ENCODE assay signal across 12 cellular contexts in the genomic region with DNA sequence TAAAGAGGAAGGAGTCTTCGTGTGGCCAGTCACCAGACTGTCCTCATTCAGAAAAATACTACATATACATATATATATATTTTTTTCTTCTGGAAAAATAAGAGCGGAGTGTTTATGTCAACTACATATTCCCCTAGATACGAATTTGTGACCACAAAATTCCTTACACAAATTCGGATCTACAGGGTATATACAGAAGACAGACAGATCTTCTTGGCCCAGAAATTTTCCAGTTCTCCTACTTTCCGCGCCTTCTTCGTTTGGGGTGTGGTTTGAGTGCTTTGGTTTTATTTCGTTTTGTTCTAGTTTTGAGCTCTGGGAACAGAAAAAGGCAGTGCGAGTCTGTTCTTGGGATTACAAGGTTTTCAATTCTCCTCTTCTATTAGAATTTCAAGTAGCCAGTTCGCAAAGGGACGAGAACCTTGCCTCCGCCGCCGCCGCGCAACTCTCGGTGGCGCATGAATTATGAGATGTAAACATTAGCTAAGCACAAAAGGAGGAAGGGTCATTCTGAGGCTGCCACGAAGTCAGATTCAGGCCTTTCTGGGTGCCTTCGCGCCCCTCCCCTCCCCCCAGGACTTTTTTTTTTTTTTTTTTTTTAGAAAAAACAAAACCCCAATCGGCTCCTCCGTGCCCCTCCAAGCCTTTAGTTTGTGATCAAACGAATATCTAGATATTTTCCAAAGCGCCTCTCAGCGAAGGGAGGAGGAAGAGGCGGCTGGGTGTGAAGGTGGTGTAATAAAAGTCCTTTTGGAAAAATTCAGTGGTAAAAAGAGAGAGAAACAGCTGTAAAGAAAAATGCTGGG. TPM values are rescaled to one million over a fixed set of nuclear protein-coding genes. Genes with fewer than 3 reads are reported as not detected.
DNase-seq lines count a peak whose midpoint lies in the region; ATAC-seq and TF ChIP-seq lines count a peak whose summit lies in the region.
"Had no signal": no experiment of that assay in that cellular context is flagged by ENCODE, and none has a peak within 500 bp of the region (broad histone marks: within the 10 kb centered on the region; RNA-seq: fewer than 3 reads in every experiment).

No MANE protein-coding gene starts in this region.

- 18 to 44% (median 35%) methylated on average over 27 of the region's 27 CpGs for WGBS in adipose tissue, 3 donors
- WGBS in right lobe of liver (ENCODE audit: insufficient coverage, low coverage, low lambda C conversion rate, missing lambda C conversion rate): 9% methylated on average over 27 of the region's 27 CpGs

- DNase-seq in breast epithelium (ENCODE audit: low spot score in 2 of 2) (no peak), MCF 10A (ENCODE audit: unreplicated experiment) (no peak), right lobe of liver (no peak), upper lobe of right lung (no peak), pons (ENCODE audit: low spot score) (no peak), HPDE6-E6E7 (ENCODE audit: extremely low spot score) (no peak), NCI-H2171 treated with DMSO at 0.1 percent for 48 hours (lab: John Stamatoyannopoulos, UW) (no peak)
- DNase-seq: activated gamma-delta T cell, NCI-H1436, tibial artery had no signal

- intact Hi-C loops in breast epithelium (cut with DNase I; ENCODE audit: low total_unique reads): loop anchor here (5.0 kb wide), 1 partner anchor 38 kb away; no protein-coding TSS in a partner anchor
- intact Hi-C loops in MCF 10A (cut with micrococcal nuclease): no loop called here
- intact Hi-C loops in right lobe of liver (cut with DNase I): no loop called here
- intact Hi-C loops in upper lobe of right lung (cut with DNase I): no loop called here

- TF ChIP-seq CTCF in breast epithelium (IDR thresholded peaks at IDR 0.05) (no peak), MCF 10A (IDR thresholded peaks at IDR 0.05; ENCODE audit: unreplicated experiment) (no peak), right lobe of liver (IDR thresholded peaks at IDR 0.05) (no peak), upper lobe of right lung (IDR thresholded peaks at IDR 0.05) (no peak)

- ATAC-seq in right lobe of liver (no peak), upper lobe of right lung (no peak)

- peaks cover 9% of the 10 kb centered on the region for H3K4me1 Mint-ChIP-seq in MCF 10A (ENCODE audit: insufficient read depth, unreplicated experiment)

- H3K4me3 ChIP-seq in breast epithelium (peak overlapping the region in 2 of 3 donors; percentile 7 to 66), right lobe of liver (peak overlapping the region in 1 of 3 donors; percentile 41), upper lobe of right lung (peak overlapping the region; percentile 59)
- H3K4me3 ChIP-seq: SJSA1 had no signal

- no peaks in the 10 kb centered on the region for H3K36me3 Mint-ChIP-seq in MCF 10A (ENCODE audit: insufficient read depth, unreplicated experiment)

- no TSS peak for BruUV-seq in MCF 10A (replicated peaks; lab: Mats Ljungman, UMichigan)

- H3K27ac ChIP-seq in breast epithelium (no peak overlapping the region), adipose tissue (ENCODE audit: low read depth, low read length) (peak overlapping the region; percentile 49), right lobe of liver (peak overlapping the region; percentile 77 to 91 (median 78)), upper lobe of right lung (peak overlapping the region; percentile 93)
- H3K27ac ChIP-seq: SJSA1, tibial artery had no signal

- H3K36me3 ChIP-seq in breast epithelium (no peaks in the 10 kb centered on the region), right lobe of liver (no peaks in the 10 kb centered on the region), upper lobe of right lung (no peaks in the 10 kb centered on the region)
- H3K36me3 ChIP-seq: tibial artery had no signal

- peaks cover 0 to 7% of the 10 kb centered on the region in 2 donors for H3K4me1 ChIP-seq in breast epithelium
- peaks cover 0 to 7% (median 0%) of the 10 kb centered on the region in 4 donors for H3K4me1 ChIP-seq in right lobe of liver
- peaks cover 8% of the 10 kb centered on the region for H3K4me1 ChIP-seq in upper lobe of right lung

- no peak overlapping the region for H3K27ac Mint-ChIP-seq in MCF 10A (ENCODE audit: low read depth, unreplicated experiment)

- H3K4me3 Mint-ChIP-seq in MCF 10A (ENCODE audit: unreplicated experiment): no peak overlapping the region

- peaks cover 22% of the 10 kb centered on the region for H3K27me3 Mint-ChIP-seq in MCF 10A (ENCODE audit: insufficient read depth, unreplicated experiment)

- CTCF ChIA-PET in MCF 10A (lab: Yijun Ruan, JAX): interaction anchor here (0.6 to 0.7 kb wide), 2 partner anchors 9 to 243 kb away, joined by 3 to 4 read pairs; no protein-coding TSS in a partner anchor

- H3K27me3 ChIP-seq in breast epithelium (peaks cover 0 to 85% of the 10 kb centered on the region in 2 donors), right lobe of liver (peaks cover 0 to 54% of the 10 kb centered on the region in 2 donors), upper lobe of right lung (peaks cover 85% of the 10 kb centered on the region)
- H3K27me3 ChIP-seq: SJSA1 had no signal

- H3K9me3 ChIP-seq in breast epithelium: no peaks in the 10 kb centered on the region
- H3K9me3 ChIP-seq in right lobe of liver: no peaks in the 10 kb centered on the region
- H3K9me3 ChIP-seq in upper lobe of right lung: no peaks in the 10 kb centered on the region
- H3K9me3 ChIP-seq: SJSA1, tibial artery had no signal

- POLR2A ChIA-PET in MCF 10A (lab: Yijun Ruan, JAX): no interaction called here

- TF ChIP-seq POLR2A in breast epithelium (IDR thresholded peaks at IDR 0.05) (no peak), right lobe of liver (IDR thresholded peaks at IDR 0.05) (no peak)

- no peaks in the 10 kb centered on the region for H3K9me3 Mint-ChIP-seq in MCF 10A (ENCODE audit: unreplicated experiment)

RNA-seq across cellular contexts. Expression of a gene that starts 1.8 kb away (rescaled TPM):
- total RNA-seq in breast epithelium (1 to 10 TPM; 2.2 to 7.5 (median 2.3) TPM), MCF 10A (2022) (0.21 and 0.44 TPM in 2 replicates), right lobe of liver (1 to 10 TPM in 1 of 6 experiments, under 1 TPM in 5; 0.31 to 1.1 (median 0.68) TPM), upper lobe of right lung (4.9 TPM)
- 1 to 10 TPM; 1.1 to 5.4 (median 3.6) TPM for polyA plus RNA-seq in adipose tissue

RNA-seq across cellular contexts. Expression of a gene that starts 10.1 kb away (rescaled TPM):
- total RNA-seq in breast epithelium: 10 to 100 TPM; 13.8 to 36.7 (median 14.4) TPM
- 0.79 and 0.88 TPM in 2 replicates for total RNA-seq in MCF 10A (2022)
- polyA plus RNA-seq in adipose tissue: 10 to 100 TPM in 1 of 3 donors, 1 to 10 TPM in 2; 2.6 to 10.2 (median 9.6) TPM
- total RNA-seq in right lobe of liver: 1 to 10 TPM in 5 of 6 experiments, under 1 TPM in 1; 0.99 to 3.2 (median 2.6) TPM
- total RNA-seq in upper lobe of right lung: 13.3 TPM

RNA-seq across cellular contexts. Expression of a gene that starts 13.6 kb away (rescaled TPM):
- total RNA-seq in breast epithelium (1 to 10 TPM in 2 of 3 donors, under 1 TPM in 1; 0.44 to 2.0 (median 1.4) TPM), MCF 10A (2022) (not detected in 2 replicates), right lobe of liver (under 1 TPM in 5 of 6 experiments, not detected in 1; 0.11 to 0.29 (median 0.19) TPM), upper lobe of right lung (4.4 TPM)
- 1 to 10 TPM in 2 of 3 donors, under 1 TPM in 1; 0.59 to 3.9 (median 2.2) TPM for polyA plus RNA-seq in adipose tissue

RNA-seq across cellular contexts. Expression of a gene that starts 24.8 kb away (rescaled TPM):
- total RNA-seq in breast epithelium (10 to 100 TPM in 2 of 3 donors, 1 to 10 TPM in 1; 1.0 to 24.9 (median 18.2) TPM), MCF 10A (2022) (0.37 TPM in 1 of 2 replicates, not detected in the other), right lobe of liver (under 1 TPM; 0.18 to 0.83 (median 0.56) TPM), upper lobe of right lung (4.9 TPM)
- polyA plus RNA-seq in adipose tissue: 10 to 100 TPM in 2 of 3 donors, 1 to 10 TPM in 1; 1.8 to 14.7 (median 10.4) TPM

RNA-seq across cellular contexts. Expression of a gene that starts 30.9 kb away (rescaled TPM):
- total RNA-seq in breast epithelium (10 to 100 TPM in 1 of 3 donors, 1 to 10 TPM in 2; 1.5 to 16.8 (median 4.3) TPM), MCF 10A (2022) (not detected in 2 replicates), right lobe of liver (under 1 TPM in 4 of 6 experiments, not detected in 2; 0.16 to 0.79 (median 0.30) TPM), upper lobe of right lung (1.2 TPM)
- 10 to 100 TPM in 2 of 3 donors, 1 to 10 TPM in 1; 1.6 to 18.1 (median 14.6) TPM for polyA plus RNA-seq in adipose tissue

Comparison
In these comparisons a context has a peak if more than half of its experiments do, and no peak if none do; other contexts are left out.
1. H3K27ac ChIP-seq: peak in adipose tissue (single experiment), right lobe of liver (3 of 3) and upper lobe of right lung (single experiment); none in breast epithelium (0 of 2).